ENCODE assay signal across 1 cellular context in genomic region chr20:37313546-37314091, GRCh38.
TF ChIP-seq lines count a peak whose summit lies in the region.

No MANE protein-coding gene starts in this region.

TF ChIP-seq in HepG2, 621 proteins besides CTCF, POLR2A, EP300 and RAD21:
- no peak for TF ChIP-seq RFX1 (IDR thresholded peaks at IDR 0.05)
- no peak for TF ChIP-seq SP1 (IDR thresholded peaks at IDR 0.05)
- no peak for TF ChIP-seq SP1 (CRISPR knock-in tag; IDR thresholded peaks at IDR 0.05)
- TF ChIP-seq STAT5B (CRISPR knock-in tag; IDR thresholded peaks at IDR 0.05): no peak
- no peak for TF ChIP-seq HMG20B (CRISPR knock-in tag; conservative IDR thresholded peaks at IDR 0.05)
- TF ChIP-seq, protein P1, sequence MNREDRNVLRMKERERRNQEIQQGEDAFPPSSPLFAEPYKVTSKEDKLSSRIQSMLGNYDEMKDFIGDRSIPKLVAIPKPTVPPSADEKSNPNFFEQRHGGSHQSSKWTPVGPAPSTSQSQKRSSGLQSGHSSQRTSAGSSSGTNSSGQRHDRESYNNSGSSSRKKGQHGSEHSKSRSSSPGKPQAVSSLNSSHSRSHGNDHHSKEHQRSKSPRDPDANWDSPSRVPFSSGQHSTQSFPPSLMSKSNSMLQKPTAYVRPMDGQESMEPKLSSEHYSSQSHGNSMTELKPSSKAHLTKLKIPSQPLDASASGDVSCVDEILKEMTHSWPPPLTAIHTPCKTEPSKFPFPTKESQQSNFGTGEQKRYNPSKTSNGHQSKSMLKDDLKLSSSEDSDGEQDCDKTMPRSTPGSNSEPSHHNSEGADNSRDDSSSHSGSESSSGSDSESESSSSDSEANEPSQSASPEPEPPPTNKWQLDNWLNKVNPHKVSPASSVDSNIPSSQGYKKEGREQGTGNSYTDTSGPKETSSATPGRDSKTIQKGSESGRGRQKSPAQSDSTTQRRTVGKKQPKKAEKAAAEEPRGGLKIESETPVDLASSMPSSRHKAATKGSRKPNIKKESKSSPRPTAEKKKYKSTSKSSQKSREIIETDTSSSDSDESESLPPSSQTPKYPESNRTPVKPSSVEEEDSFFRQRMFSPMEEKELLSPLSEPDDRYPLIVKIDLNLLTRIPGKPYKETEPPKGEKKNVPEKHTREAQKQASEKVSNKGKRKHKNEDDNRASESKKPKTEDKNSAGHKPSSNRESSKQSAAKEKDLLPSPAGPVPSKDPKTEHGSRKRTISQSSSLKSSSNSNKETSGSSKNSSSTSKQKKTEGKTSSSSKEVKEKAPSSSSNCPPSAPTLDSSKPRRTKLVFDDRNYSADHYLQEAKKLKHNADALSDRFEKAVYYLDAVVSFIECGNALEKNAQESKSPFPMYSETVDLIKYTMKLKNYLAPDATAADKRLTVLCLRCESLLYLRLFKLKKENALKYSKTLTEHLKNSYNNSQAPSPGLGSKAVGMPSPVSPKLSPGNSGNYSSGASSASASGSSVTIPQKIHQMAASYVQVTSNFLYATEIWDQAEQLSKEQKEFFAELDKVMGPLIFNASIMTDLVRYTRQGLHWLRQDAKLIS (CRISPR knock-in tag; IDR thresholded peaks at IDR 0.05): no peak
TF ChIP-seq in HepG2: peak in this region for 0.
